In the genomic region with DNA sequence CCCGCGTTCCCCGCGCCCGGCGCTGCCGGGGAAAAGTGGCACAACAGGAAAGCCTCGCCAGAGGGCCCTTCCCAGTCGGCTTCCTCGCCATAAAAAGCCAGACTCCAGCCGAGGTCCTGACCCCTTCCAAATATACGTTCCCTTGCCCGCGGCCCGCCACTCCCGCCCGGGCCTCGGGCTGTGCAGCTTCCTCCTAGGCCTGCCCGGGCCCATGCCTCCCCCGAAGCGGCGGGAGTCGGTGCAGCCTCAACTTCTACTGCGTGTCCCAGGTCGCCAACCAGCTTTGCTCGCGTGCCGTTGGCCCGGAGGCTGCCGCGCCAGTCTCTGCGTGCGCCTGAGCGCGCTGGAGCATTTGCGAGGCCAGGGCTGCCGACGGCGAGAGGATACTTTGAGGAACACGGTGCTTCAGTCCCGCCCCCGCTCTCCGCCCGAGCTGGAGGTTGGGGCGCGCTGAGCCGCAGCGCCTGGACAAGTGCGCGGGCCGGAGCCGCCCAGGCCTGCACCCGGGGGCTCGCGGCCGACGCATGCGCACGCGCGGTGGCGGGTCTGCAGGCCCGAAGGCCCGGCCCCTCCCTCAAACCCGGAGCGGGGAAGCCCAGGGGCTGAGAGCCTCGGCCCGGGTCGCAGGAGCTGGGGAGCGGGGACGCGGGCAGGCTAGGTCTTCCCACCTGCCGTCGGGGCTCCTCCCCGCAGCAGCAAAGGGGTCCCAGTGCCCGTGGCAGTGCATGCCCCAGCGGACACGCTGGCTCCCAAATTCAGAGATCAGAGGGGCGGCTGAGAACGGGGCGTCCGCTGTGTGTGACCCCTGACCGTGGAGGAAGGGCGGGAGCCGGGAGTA, we compare ENCODE assay signal across 9 cellular contexts. TPM values are rescaled to one million over a fixed set of nuclear protein-coding genes. Genes with fewer than 3 reads are reported as not detected.
A peak's percentile ranks its signal among the peaks of the same experiment; 100 is the strongest.
DNase-seq lines count a peak whose midpoint lies in the region; ATAC-seq, FAIRE-seq and TF ChIP-seq lines count a peak whose summit lies in the region.
"Had no signal": no experiment of that assay in that cellular context is flagged by ENCODE, and none has a peak within 500 bp of the region (broad histone marks: within the 10 kb centered on the region; RNA-seq: fewer than 3 reads in every experiment).

No MANE protein-coding gene starts in this region.

- ATAC-seq in sciatic nerve: peak; percentile 33
- ATAC-seq in natural killer cell treated with Interleukin-12 subunit alpha and Interleukin-12 subunit beta and Interleukin-15 and Interleukin-18, amount 100 ng/mL, for 72 hours: no peak

- intact Hi-C loops in sciatic nerve (cut with DNase I): no loop called here
- intact Hi-C loops in activated T-helper 2 cell treated with anti-CD3 and anti-CD28 coated beads, Interferon-gamma antibody, Interleukin-2, Interleukin-4, amounts not matched to agents 10 μg/mL and 5 μg/mL and 100 μg/mL, durations not matched to agents 14 hours and 24 hours and 36 hours (cut with micrococcal nuclease): no loop called here

- H3K9ac ChIP-seq in astrocyte (ENCODE audit: low read length): no peak overlapping the region

- H3K4me2 ChIP-seq in astrocyte (ENCODE audit: low read length): peak overlapping the region; percentile 60

- peaks cover 69% of the 10 kb centered on the region for H3K27me3 ChIP-seq in astrocyte (ENCODE audit: insufficient read depth, low read length)

- H3K36me3 Mint-ChIP-seq in astrocyte (ENCODE audit: low read depth, unreplicated experiment): peaks cover 4% of the 10 kb centered on the region
- H3K36me3 Mint-ChIP-seq in activated T-helper 2 cell treated with anti-CD3 and anti-CD28 coated beads, Interferon-gamma antibody, Interleukin-2, Interleukin-4, amounts not matched to agents 10 μg/mL and 5 μg/mL and 100 μg/mL, durations not matched to agents 14 hours and 24 hours and 36 hours (ENCODE audit: low read depth): peaks cover 3% of the 10 kb centered on the region
- peaks cover 6% of the 10 kb centered on the region for H3K36me3 Mint-ChIP-seq in natural killer cell treated with Interleukin-12 subunit alpha and Interleukin-12 subunit beta and Interleukin-15 and Interleukin-18, amount 100 ng/mL, for 72 hours

- no peaks in the 10 kb centered on the region for H3K9me3 ChIP-seq in astrocyte (ENCODE audit: insufficient read depth, low read depth, low read length)

- DNase-seq in GM20000 (ENCODE audit: low spot score): peak; percentile 81
- no peak for DNase-seq in astrocyte (ENCODE audit: low read depth)
- DNase-seq in islet precursor cell: peak; percentile 77
- peak; percentile 78 for DNase-seq in sciatic nerve (ENCODE audit: low spot score)
- DNase-seq in NCI-H69 (lab: John Stamatoyannopoulos, UW): no peak
- DNase-seq in activated T-helper 2 cell treated with anti-CD3 and anti-CD28 coated beads, Interferon-gamma antibody, Interleukin-2, Interleukin-4, amounts not matched to agents 10 μg/mL and 5 μg/mL and 100 μg/mL, durations not matched to agents 14 hours and 24 hours and 36 hours (ENCODE audit: low spot score): no peak
- no peak for DNase-seq in activated gamma-delta T cell (lab: John Stamatoyannopoulos, UW)
- no peak for DNase-seq in natural killer cell treated with Interleukin-12 subunit alpha and Interleukin-12 subunit beta and Interleukin-15 and Interleukin-18, amount 100 ng/mL, for 72 hours (ENCODE audit: low spot score)

- FAIRE-seq in astrocyte (lab: Jason Lieb, UNC): no peak

- H3K79me2 ChIP-seq in astrocyte (ENCODE audit: insufficient read depth, low read length): peaks cover 8% of the 10 kb centered on the region

- peaks cover 12% of the 10 kb centered on the region for H4K20me1 ChIP-seq in astrocyte (ENCODE audit: insufficient read depth, low read length)

- H3K9me3 Mint-ChIP-seq in astrocyte (ENCODE audit: unreplicated experiment): peaks cover 15% of the 10 kb centered on the region
- H3K9me3 Mint-ChIP-seq in activated T-helper 2 cell treated with anti-CD3 and anti-CD28 coated beads, Interferon-gamma antibody, Interleukin-2, Interleukin-4, amounts not matched to agents 10 μg/mL and 5 μg/mL and 100 μg/mL, durations not matched to agents 14 hours and 24 hours and 36 hours: no peaks in the 10 kb centered on the region
- no peaks in the 10 kb centered on the region for H3K9me3 Mint-ChIP-seq in natural killer cell treated with Interleukin-12 subunit alpha and Interleukin-12 subunit beta and Interleukin-15 and Interleukin-18, amount 100 ng/mL, for 72 hours

- TF ChIP-seq CTCF in GM20000 (IDR thresholded peaks at IDR 0.05; ENCODE audit: extremely low read depth, missing control alignments) (no peak), astrocyte (IDR thresholded peaks at IDR 0.05; ENCODE audit: insufficient read depth, low read depth, low read length) (no peak)

- no peaks in the 10 kb centered on the region for H3K4me1 Mint-ChIP-seq in astrocyte (ENCODE audit: low read depth, unreplicated experiment)
- H3K4me1 Mint-ChIP-seq in activated T-helper 2 cell treated with anti-CD3 and anti-CD28 coated beads, Interferon-gamma antibody, Interleukin-2, Interleukin-4, amounts not matched to agents 10 μg/mL and 5 μg/mL and 100 μg/mL, durations not matched to agents 14 hours and 24 hours and 36 hours (ENCODE audit: low read depth): no peaks in the 10 kb centered on the region
- H3K4me1 Mint-ChIP-seq in natural killer cell treated with Interleukin-12 subunit alpha and Interleukin-12 subunit beta and Interleukin-15 and Interleukin-18, amount 100 ng/mL, for 72 hours (ENCODE audit: low read depth in 2 of 2): peaks cover 0 to 3% of the 10 kb centered on the region in 2 donors

- no peak overlapping the region for H3K27ac Mint-ChIP-seq in astrocyte (ENCODE audit: unreplicated experiment)
- H3K27ac Mint-ChIP-seq in activated T-helper 2 cell treated with anti-CD3 and anti-CD28 coated beads, Interferon-gamma antibody, Interleukin-2, Interleukin-4, amounts not matched to agents 10 μg/mL and 5 μg/mL and 100 μg/mL, durations not matched to agents 14 hours and 24 hours and 36 hours: no peak overlapping the region
- H3K27ac Mint-ChIP-seq in natural killer cell treated with Interleukin-12 subunit alpha and Interleukin-12 subunit beta and Interleukin-15 and Interleukin-18, amount 100 ng/mL, for 72 hours: no peak overlapping the region

- peaks cover 7% of the 10 kb centered on the region for H3K4me1 ChIP-seq in astrocyte (ENCODE audit: insufficient read depth, low read length)

- H3K27me3 Mint-ChIP-seq in astrocyte (ENCODE audit: low read depth, unreplicated experiment): peaks cover 62% of the 10 kb centered on the region
- H3K27me3 Mint-ChIP-seq in activated T-helper 2 cell treated with anti-CD3 and anti-CD28 coated beads, Interferon-gamma antibody, Interleukin-2, Interleukin-4, amounts not matched to agents 10 μg/mL and 5 μg/mL and 100 μg/mL, durations not matched to agents 14 hours and 24 hours and 36 hours (ENCODE audit: low read depth): peaks cover 68% of the 10 kb centered on the region
- peaks cover 21 to 27% of the 10 kb centered on the region in 2 donors for H3K27me3 Mint-ChIP-seq in natural killer cell treated with Interleukin-12 subunit alpha and Interleukin-12 subunit beta and Interleukin-15 and Interleukin-18, amount 100 ng/mL, for 72 hours

- H3K36me3 ChIP-seq in astrocyte (ENCODE audit: insufficient read depth, low read length): no peaks in the 10 kb centered on the region

- H2AFZ ChIP-seq in astrocyte (ENCODE audit: low read depth, low read length): peak overlapping the region; percentile 60

- no peak overlapping the region for H3K27ac ChIP-seq in astrocyte (ENCODE audit: low read depth, low read length)
- H3K27ac ChIP-seq: RWPE1 had no signal

- H3K4me3 Mint-ChIP-seq in astrocyte (ENCODE audit: unreplicated experiment): no peak overlapping the region
- no peak overlapping the region for H3K4me3 Mint-ChIP-seq in activated T-helper 2 cell treated with anti-CD3 and anti-CD28 coated beads, Interferon-gamma antibody, Interleukin-2, Interleukin-4, amounts not matched to agents 10 μg/mL and 5 μg/mL and 100 μg/mL, durations not matched to agents 14 hours and 24 hours and 36 hours (ENCODE audit: low read depth)
- no peak overlapping the region for H3K4me3 Mint-ChIP-seq in natural killer cell treated with Interleukin-12 subunit alpha and Interleukin-12 subunit beta and Interleukin-15 and Interleukin-18, amount 100 ng/mL, for 72 hours

- H3K4me3 ChIP-seq in astrocyte (ENCODE audit: insufficient read depth, low read depth, low read length): no peak overlapping the region

RNA-seq across cellular contexts. Expression of gene FOXC1, which starts 10.2 kb away (rescaled TPM):
- total RNA-seq in astrocyte: 2.8 and 2.9 TPM in 2 replicates
- total RNA-seq in sciatic nerve: 61.8 TPM
- total RNA-seq in activated T-helper 2 cell treated with anti-CD3 and anti-CD28 coated beads, Interferon-gamma antibody, Interleukin-2, Interleukin-4, amounts not matched to agents 10 μg/mL and 5 μg/mL and 100 μg/mL, durations not matched to agents 14 hours and 24 hours and 36 hours: 0.05 and 0.07 TPM in 2 replicates
- under 1 TPM; 0.36 to 0.57 TPM for total RNA-seq in natural killer cell treated with Interleukin-12 subunit alpha and Interleukin-12 subunit beta and Interleukin-15 and Interleukin-18, amount 100 ng/mL, for 72 hours

Comparison
In these comparisons a context has a peak if more than half of its experiments do, and no peak if none do; other contexts are left out.
1. DNase-seq: peak in GM20000 (single experiment), islet precursor cell (single experiment) and sciatic nerve (single experiment); none in astrocyte (single experiment), NCI-H69 (single experiment), activated T-helper 2 cell treated with anti-CD3 and anti-CD28 coated beads, Interferon-gamma antibody, Interleukin-2, Interleukin-4, amounts not matched to agents 10 μg/mL and 5 μg/mL and 100 μg/mL, durations not matched to agents 14 hours and 24 hours and 36 hours (single experiment), activated gamma-delta T cell (single experiment) and natural killer cell treated with Interleukin-12 subunit alpha and Interleukin-12 subunit beta and Interleukin-15 and Interleukin-18, amount 100 ng/mL, for 72 hours (single experiment).
2. RNA of gene FOXC1, which starts 10.2 kb away (total RNA-seq): 61.8 TPM in sciatic nerve (single experiment); 2.8 to 2.9 TPM in astrocyte, 0.36 to 0.57 TPM in natural killer cell treated with Interleukin-12 subunit alpha and Interleukin-12 subunit beta and Interleukin-15 and Interleukin-18, amount 100 ng/mL, for 72 hours and 0.05 to 0.07 TPM in activated T-helper 2 cell treated with anti-CD3 and anti-CD28 coated beads, Interferon-gamma antibody, Interleukin-2, Interleukin-4, amounts not matched to agents 10 μg/mL and 5 μg/mL and 100 μg/mL, durations not matched to agents 14 hours and 24 hours and 36 hours; every median in the first group is over 10 times any median in the second.